In the genomic region with DNA sequence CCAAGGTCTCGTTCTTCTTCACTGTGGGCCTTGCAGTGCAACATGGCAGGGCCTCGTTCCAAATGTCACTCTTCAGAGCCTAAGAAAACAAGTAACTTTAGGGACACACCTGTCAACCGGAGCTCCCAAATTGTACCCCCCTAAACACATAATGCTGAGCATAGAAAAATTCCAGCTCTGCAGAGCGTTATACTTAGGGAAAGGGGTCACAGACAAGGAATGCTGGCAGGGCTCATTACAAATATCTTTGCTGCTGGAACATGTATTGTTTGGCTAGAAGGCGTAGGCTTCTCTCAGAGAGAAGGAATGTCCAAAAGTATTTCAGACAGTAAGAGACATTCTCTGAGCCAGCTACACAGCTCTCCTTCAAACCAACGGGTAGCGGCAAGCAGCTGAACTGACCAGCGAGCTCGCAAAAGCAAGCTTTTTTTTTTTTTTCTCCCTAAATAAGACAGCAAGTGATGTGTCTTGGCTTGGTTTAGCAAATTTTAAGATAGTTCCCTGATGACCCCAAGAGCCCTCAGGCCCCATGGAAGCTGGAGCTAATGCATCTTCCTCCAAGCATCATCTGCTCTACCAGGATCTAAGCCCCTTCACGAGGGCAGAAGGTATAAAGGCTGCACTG, we compare ENCODE assay signal across 1 cellular context.
TF ChIP-seq lines count a peak whose summit lies in the region.

No MANE protein-coding gene starts in this region.

TF ChIP-seq in HepG2, 621 proteins besides CTCF, POLR2A, EP300 and RAD21 (continued from another document):
- TF ChIP-seq, protein P1, sequence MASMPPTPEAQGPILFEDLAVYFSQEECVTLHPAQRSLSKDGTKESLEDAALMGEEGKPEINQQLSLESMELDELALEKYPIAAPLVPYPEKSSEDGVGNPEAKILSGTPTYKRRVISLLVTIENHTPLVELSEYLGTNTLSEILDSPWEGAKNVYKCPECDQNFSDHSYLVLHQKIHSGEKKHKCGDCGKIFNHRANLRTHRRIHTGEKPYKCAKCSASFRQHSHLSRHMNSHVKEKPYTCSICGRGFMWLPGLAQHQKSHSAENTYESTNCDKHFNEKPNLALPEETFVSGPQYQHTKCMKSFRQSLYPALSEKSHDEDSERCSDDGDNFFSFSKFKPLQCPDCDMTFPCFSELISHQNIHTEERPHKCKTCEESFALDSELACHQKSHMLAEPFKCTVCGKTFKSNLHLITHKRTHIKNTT (CRISPR knock-in tag; IDR thresholded peaks at IDR 0.05), result no peak
- no peak for TF ChIP-seq ZNF580 (CRISPR knock-in tag; IDR thresholded peaks at IDR 0.05; ENCODE audit: borderline replicate concordance, low read depth)
- TF ChIP-seq HHEX (CRISPR knock-in tag; IDR thresholded peaks at IDR 0.05), result no peak
- no peak for TF ChIP-seq TFDP1 (CRISPR knock-in tag; IDR thresholded peaks at IDR 0.05; ENCODE audit: borderline replicate concordance)
TF ChIP-seq in HepG2: peak in this region for 0.
